Comparison of ENCODE assay signal across 9 cellular contexts in genomic region chr11:116980136-116980793, GRCh38.
DNase-seq lines count a peak whose midpoint lies in the region; ATAC-seq, FAIRE-seq and TF ChIP-seq lines count a peak whose summit lies in the region.
"Had no signal": no experiment of that assay in that cellular context is flagged by ENCODE, and none has a peak within 500 bp of the region (broad histone marks: within the 10 kb centered on the region; RNA-seq: fewer than 3 reads in every experiment).

No MANE protein-coding gene starts in this region.

- FAIRE-seq in GM18507 (lab: Jason Lieb, UNC): peak; percentile 93

- 81 to 90% (median 85%) methylated on average over 7 of the region's 7 CpGs for WGBS in adrenal gland, 4 donors

- H3K36me3 ChIP-seq in left ventricle myocardium inferior (no peaks in the 10 kb centered on the region), adrenal gland (replicated peaks in 1 of 2) (no peaks in the 10 kb centered on the region)
- H3K36me3 ChIP-seq: left lung had no signal

- ATAC-seq in GM21447 (IDR thresholded peaks at IDR 0.05; ENCODE audit: unreplicated experiment): peak; percentile 98
- peak; percentile 79 for ATAC-seq in HG03469 (IDR thresholded peaks at IDR 0.05; ENCODE audit: unreplicated experiment)
- ATAC-seq: left lung had no signal

- TF ChIP-seq POLR2A in adrenal gland (IDR thresholded peaks at IDR 0.05): no peak

- peak; percentile 15 for DNase-seq in GM18507 (ENCODE audit: extremely low spot score, insufficient read length, low read depth)
- peak; percentile 31 for DNase-seq in germinal center (ENCODE audit: low spot score)
- DNase-seq in left ventricle myocardium inferior: no peak
- DNase-seq in DMS153 treated with DMSO at 0.1 percent for 48 hours (lab: John Stamatoyannopoulos, UW; ENCODE audit: unreplicated experiment): no peak
- no peak for DNase-seq in adrenal gland
- DNase-seq in coronary artery (ENCODE audit: low spot score): no peak
- DNase-seq: left lung had no signal

- H3K27me3 ChIP-seq in left ventricle myocardium inferior (ENCODE audit: low read depth) (no peaks in the 10 kb centered on the region), adrenal gland (no peaks in the 10 kb centered on the region)
- H3K27me3 ChIP-seq: left lung had no signal

- H3K4me1 ChIP-seq in left ventricle myocardium inferior (peaks cover 40% of the 10 kb centered on the region), adrenal gland (replicated peaks in 1 of 2) (peaks cover 0 to 16% of the 10 kb centered on the region in 2 donors)

- H3K27ac ChIP-seq in left ventricle myocardium inferior (replicated peaks): no peak overlapping the region
- no peak overlapping the region for H3K27ac ChIP-seq in adrenal gland
- H3K27ac ChIP-seq in coronary artery: no peak overlapping the region

- intact Hi-C loops in left ventricle myocardium inferior (cut with micrococcal nuclease): no loop called here
- intact Hi-C loops in adrenal gland (cut with DNase I): no loop called here

- H3K4me3 ChIP-seq in left ventricle myocardium inferior (no peak overlapping the region), adrenal gland (no peak overlapping the region), coronary artery (no peak overlapping the region)
- H3K4me3 ChIP-seq: left lung had no signal

- TF ChIP-seq CTCF in left ventricle myocardium inferior (IDR thresholded peaks at IDR 0.05; ENCODE audit: borderline replicate concordance) (no peak), adrenal gland (IDR thresholded peaks at IDR 0.05) (no peak), coronary artery (IDR thresholded peaks at IDR 0.05) (no peak)

- no peaks in the 10 kb centered on the region for H3K9me3 ChIP-seq in left ventricle myocardium inferior (replicated peaks)
- H3K9me3 ChIP-seq in adrenal gland (replicated peaks in 1 of 3): no peaks in the 10 kb centered on the region
- H3K9me3 ChIP-seq: left lung had no signal

Comparison
In these comparisons a context has a peak if more than half of its experiments do, and no peak if none do; other contexts are left out.
1. DNase-seq: peak in GM18507 (single experiment) and germinal center (single experiment); none in left ventricle myocardium inferior (single experiment), DMS153 treated with DMSO at 0.1 percent for 48 hours (single experiment), adrenal gland (0 of 7) and coronary artery (single experiment).